8 cellular contexts compared by ENCODE assay signal in genomic region chr17:143785-144281, GRCh38. TPM values are rescaled to one million over a fixed set of nuclear protein-coding genes. Genes with fewer than 3 reads are reported as not detected.
A peak's percentile ranks its signal among the peaks of the same experiment; 100 is the strongest.
DNase-seq lines count a peak whose midpoint lies in the region; ATAC-seq and TF ChIP-seq lines count a peak whose summit lies in the region.

No MANE protein-coding gene starts in this region.

- no peaks in the 10 kb centered on the region for H3K9me3 Mint-ChIP-seq in CD8-positive, alpha-beta T cell
- no peaks in the 10 kb centered on the region for H3K9me3 Mint-ChIP-seq in activated CD4-positive, alpha-beta memory T cell treated with anti-CD3 and anti-CD28 coated beads, Interleukin-2, amount 10 ng/mL, durations not matched to agents 7 days and 5 days

- H3K27ac ChIP-seq in CD8-positive, alpha-beta T cell (ENCODE audit: low read depth, low read length): no peak overlapping the region

- no peak overlapping the region for H3K4me3 Mint-ChIP-seq in CD8-positive, alpha-beta T cell
- H3K4me3 Mint-ChIP-seq in activated CD4-positive, alpha-beta memory T cell treated with anti-CD3 and anti-CD28 coated beads, Interleukin-2, amount 10 ng/mL, durations not matched to agents 7 days and 5 days: no peak overlapping the region

- H3K9me3 ChIP-seq in CD8-positive, alpha-beta T cell (ENCODE audit: low read length): no peaks in the 10 kb centered on the region

- ATAC-seq in CD8-positive, alpha-beta T cell: peak; percentile 99
- ATAC-seq in GM19467 (IDR thresholded peaks at IDR 0.05; ENCODE audit: unreplicated experiment): no peak

- peak; percentile 69 to 92 (median 85) for DNase-seq in CD8-positive, alpha-beta T cell
- DNase-seq in HEK293T (ENCODE audit: extremely low spot score): peak; percentile 90
- DNase-seq in NCI-H748 (lab: John Stamatoyannopoulos, UW; ENCODE audit: unreplicated experiment): peak; percentile 81
- peak; percentile 86 for DNase-seq in activated CD4-positive, alpha-beta memory T cell treated with anti-CD3 and anti-CD28 coated beads, Interleukin-2, amount 10 ng/mL, durations not matched to agents 7 days and 5 days
- peak; percentile 30 to 73 for DNase-seq in dermis microvascular lymphatic vessel endothelial cell (ENCODE audit: low read depth in 2 of 2)
- DNase-seq in medulla oblongata (ENCODE audit: extremely low spot score): peak; percentile 73
- peak; percentile 71 for DNase-seq in stimulated activated CD8-positive, alpha-beta memory T cell treated with anti-CD3 and anti-CD28 coated beads, Interleukin-12 subunit alpha, Interleukin-12 subunit beta, amount 100 ng/mL, for 1 hour (ENCODE audit: low read depth)

- H3K4me3 ChIP-seq in CD8-positive, alpha-beta T cell (ENCODE audit: low read depth, low read length): no peak overlapping the region

- H3K4me1 ChIP-seq in CD8-positive, alpha-beta T cell (ENCODE audit: insufficient read depth, low read length): peaks cover 3% of the 10 kb centered on the region

- no peaks in the 10 kb centered on the region for H3K36me3 ChIP-seq in CD8-positive, alpha-beta T cell (ENCODE audit: insufficient read depth, low read length)

- no peak overlapping the region for H3K27ac Mint-ChIP-seq in CD8-positive, alpha-beta T cell
- no peak overlapping the region for H3K27ac Mint-ChIP-seq in activated CD4-positive, alpha-beta memory T cell treated with anti-CD3 and anti-CD28 coated beads, Interleukin-2, amount 10 ng/mL, durations not matched to agents 7 days and 5 days

- peak; percentile 94 for TF ChIP-seq CTCF in CD8-positive, alpha-beta T cell (IDR thresholded peaks at IDR 0.05)

- CTCF ChIA-PET in CD8-positive, alpha-beta T cell (lab: Charles Lee): interaction anchor here (1.1 to 3.6 kb wide), 4 partner anchors 243 to 578 kb away, joined by 3 to 18 read pairs (median 10); no protein-coding TSS in a partner anchor
- CTCF ChIA-PET in HEK293T (lab: Yijun Ruan, JAX): no interaction called here
- CTCF ChIA-PET in activated CD4-positive, alpha-beta memory T cell treated with anti-CD3 and anti-CD28 coated beads, Interleukin-2, amount 10 ng/mL, durations not matched to agents 7 days and 5 days (lab: Charles Lee): interaction anchor here (0.6 kb wide), 1 partner anchor 751 kb away, joined by 5 read pairs; no protein-coding TSS in a partner anchor

- H3K27me3 ChIP-seq in CD8-positive, alpha-beta T cell (ENCODE audit: insufficient read depth, low read length): no peaks in the 10 kb centered on the region

- H3K27me3 Mint-ChIP-seq in CD8-positive, alpha-beta T cell (ENCODE audit: low read depth): peaks cover 6% of the 10 kb centered on the region
- peaks cover 4% of the 10 kb centered on the region for H3K27me3 Mint-ChIP-seq in activated CD4-positive, alpha-beta memory T cell treated with anti-CD3 and anti-CD28 coated beads, Interleukin-2, amount 10 ng/mL, durations not matched to agents 7 days and 5 days

- intact Hi-C loops in CD8-positive, alpha-beta T cell (cut with DNase I, micrococcal nuclease): loop anchor here (1.0 to 5.0 kb wide), 6 partner anchors 243 to 855 kb away; partner anchors contain the start of gene TIMM22 (in 1 of the 2)

- peaks cover 2% of the 10 kb centered on the region for H3K4me1 Mint-ChIP-seq in CD8-positive, alpha-beta T cell (ENCODE audit: low read depth)
- H3K4me1 Mint-ChIP-seq in activated CD4-positive, alpha-beta memory T cell treated with anti-CD3 and anti-CD28 coated beads, Interleukin-2, amount 10 ng/mL, durations not matched to agents 7 days and 5 days: peaks cover 1% of the 10 kb centered on the region

- POLR2A ChIA-PET in CD8-positive, alpha-beta T cell (lab: Charles Lee): interaction anchor here (0.7 kb wide), 1 partner anchor 9 kb away, joined by 3 read pairs; no protein-coding TSS in a partner anchor
- POLR2A ChIA-PET in HEK293T (lab: Yijun Ruan, JAX): no interaction called here
- POLR2A ChIA-PET in activated CD4-positive, alpha-beta memory T cell treated with anti-CD3 and anti-CD28 coated beads, Interleukin-2, amount 10 ng/mL, durations not matched to agents 7 days and 5 days (lab: Charles Lee): no interaction called here

- no peaks in the 10 kb centered on the region for H3K36me3 Mint-ChIP-seq in CD8-positive, alpha-beta T cell
- H3K36me3 Mint-ChIP-seq in activated CD4-positive, alpha-beta memory T cell treated with anti-CD3 and anti-CD28 coated beads, Interleukin-2, amount 10 ng/mL, durations not matched to agents 7 days and 5 days (ENCODE audit: low read depth): no peaks in the 10 kb centered on the region

TF ChIP-seq in HEK293T, 16 proteins besides CTCF, POLR2A, EP300 and RAD21:
- TF ChIP-seq HDGF (IDR thresholded peaks at IDR 0.05; ENCODE audit: borderline replicate concordance) (no peak), L3MBTL2 (conservative IDR thresholded peaks at IDR 0.05) (peak; percentile 74)
TF ChIP-seq in HEK293T: peak in this region for 1.

RNA-seq across cellular contexts. Expression of gene SCGB1C2, which starts 6.5 kb away (rescaled TPM):
- not detected for total RNA-seq in CD8-positive, alpha-beta T cell
- not detected for total RNA-seq in activated CD4-positive, alpha-beta memory T cell treated with anti-CD3 and anti-CD28 coated beads, Interleukin-2, amount 10 ng/mL, durations not matched to agents 7 days and 5 days
- not detected in 2 replicates for total RNA-seq in dermis microvascular lymphatic vessel endothelial cell

RNA-seq across cellular contexts. Expression of gene DOC2B, which starts 37.6 kb away (rescaled TPM):
- under 1 TPM; 0.19 to 0.64 TPM for total RNA-seq in CD8-positive, alpha-beta T cell
- not detected for total RNA-seq in activated CD4-positive, alpha-beta memory T cell treated with anti-CD3 and anti-CD28 coated beads, Interleukin-2, amount 10 ng/mL, durations not matched to agents 7 days and 5 days
- total RNA-seq in dermis microvascular lymphatic vessel endothelial cell: 10.5 and 28.8 TPM in 2 replicates
